ENCODE assay signal across 21 cellular contexts in the genomic region with DNA sequence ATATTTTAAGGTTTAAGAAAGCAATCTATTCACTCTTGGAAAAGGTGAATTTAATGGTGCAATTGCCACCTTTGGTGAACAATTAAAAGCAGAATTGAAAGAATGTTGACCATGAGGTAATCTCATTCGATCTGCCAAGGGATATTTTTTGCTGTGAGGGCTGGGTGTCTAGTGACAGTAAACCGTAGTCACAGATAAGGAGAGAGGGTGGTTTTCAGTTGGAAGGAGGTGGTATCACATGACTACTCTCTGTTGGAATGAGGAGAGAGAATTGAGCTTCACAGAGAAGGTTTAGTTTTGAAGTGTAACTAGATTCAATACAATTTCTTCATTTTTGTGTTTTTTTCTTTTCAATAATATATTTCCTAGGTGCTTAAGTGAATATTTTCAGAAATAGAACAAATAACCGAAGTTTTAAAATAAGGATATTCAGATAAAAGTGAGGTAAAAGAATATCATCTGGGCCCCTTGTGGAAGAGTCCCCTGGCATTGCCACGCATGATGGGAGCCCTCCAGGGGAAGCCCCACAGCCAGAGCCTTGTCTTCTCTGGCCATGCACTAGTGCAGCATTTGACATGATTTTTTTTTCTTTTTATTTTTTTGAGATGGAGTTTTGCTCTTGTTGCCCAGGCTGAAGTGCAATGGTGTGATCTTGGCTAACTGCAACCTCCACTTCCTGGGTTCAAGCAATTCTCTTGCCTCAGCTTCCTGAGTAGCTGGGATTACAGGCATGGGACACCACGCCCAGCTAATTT.
"Had no signal": no experiment of that assay in that cellular context is flagged by ENCODE, and none has a peak within 500 bp of the region (broad histone marks: within the 10 kb centered on the region; RNA-seq: fewer than 3 reads in every experiment).

No MANE protein-coding gene starts in this region.

- H3K36me3 Mint-ChIP-seq: activated naive CD4-positive, alpha-beta T cell treated with anti-CD3 and anti-CD28 coated beads, Interleukin-2, amount 50 U/mL, for 24 hours; naive thymus-derived CD8-positive, alpha-beta T cell; type B pancreatic cell had no signal

- ATAC-seq: activated CD8-positive, alpha-beta T cell treated with anti-CD3 and anti-CD28 coated beads, Interleukin-2, amount 10 ng/mL, durations not matched to agents 7 days and 5 days; naive thymus-derived CD8-positive, alpha-beta T cell; sciatic nerve had no signal

- H3K27ac Mint-ChIP-seq: activated B cell treated with CpG ODN at 0.5 μM for 24 hours; activated CD4-positive, alpha-beta T cell treated with anti-CD3 and anti-CD28 coated beads, Interleukin-2, amount 10 ng/mL, durations not matched to agents 24 days and 14 days; activated CD8-positive, alpha-beta T cell treated with anti-CD3 and anti-CD28 coated beads, Interleukin-2, amount 10 ng/mL, durations not matched to agents 7 days and 5 days; activated naive CD4-positive, alpha-beta T cell treated with anti-CD3 and anti-CD28 coated beads, Interleukin-2, amount 50 U/mL, for 24 hours; naive thymus-derived CD8-positive, alpha-beta T cell; stimulated activated naive CD8-positive, alpha-beta T cell treated with anti-CD3 and anti-CD28 coated beads, Interleukin-15, Interleukin-2, amounts not matched to agents 100 ng/mL and 50 ng/mL, for 24 hours; type B pancreatic cell had no signal

- H3K4me1 ChIP-seq: adrenal gland, esophagus muscularis mucosa, prostate gland, suprapubic skin had no signal

- H3K9me3 Mint-ChIP-seq: activated B cell treated with CpG ODN at 0.5 μM for 24 hours; activated CD4-positive, alpha-beta T cell treated with anti-CD3 and anti-CD28 coated beads, Interleukin-2, amount 10 ng/mL, durations not matched to agents 24 days and 14 days; activated naive CD4-positive, alpha-beta T cell treated with anti-CD3 and anti-CD28 coated beads, Interleukin-2, amount 50 U/mL, for 24 hours; naive thymus-derived CD8-positive, alpha-beta T cell; stimulated activated naive CD8-positive, alpha-beta T cell treated with anti-CD3 and anti-CD28 coated beads, Interleukin-15, Interleukin-2, amounts not matched to agents 100 ng/mL and 50 ng/mL, for 24 hours; type B pancreatic cell had no signal

- H3K27me3 ChIP-seq: adrenal gland, cardiac muscle cell, esophagus muscularis mucosa, suprapubic skin had no signal

- H3K4me3 Mint-ChIP-seq: activated B cell treated with CpG ODN at 0.5 μM for 24 hours; activated CD4-positive, alpha-beta T cell treated with anti-CD3 and anti-CD28 coated beads, Interleukin-2, amount 10 ng/mL, durations not matched to agents 24 days and 14 days; activated CD8-positive, alpha-beta T cell treated with anti-CD3 and anti-CD28 coated beads, Interleukin-2, amount 10 ng/mL, durations not matched to agents 7 days and 5 days; activated naive CD4-positive, alpha-beta T cell treated with anti-CD3 and anti-CD28 coated beads, Interleukin-2, amount 50 U/mL, for 24 hours; naive thymus-derived CD8-positive, alpha-beta T cell; stimulated activated naive CD8-positive, alpha-beta T cell treated with anti-CD3 and anti-CD28 coated beads, Interleukin-15, Interleukin-2, amounts not matched to agents 100 ng/mL and 50 ng/mL, for 24 hours; type B pancreatic cell had no signal

- H3K4me3 ChIP-seq: adrenal gland, cardiac muscle cell, esophagus muscularis mucosa, prostate gland, suprapubic skin had no signal

- H3K9me3 ChIP-seq: adrenal gland, esophagus muscularis mucosa, prostate gland, suprapubic skin had no signal

- H3K36me3 ChIP-seq: adrenal gland, cardiac muscle cell, esophagus muscularis mucosa, prostate gland, suprapubic skin had no signal

- H3K27me3 Mint-ChIP-seq: activated B cell treated with CpG ODN at 0.5 μM for 24 hours; stimulated activated naive CD8-positive, alpha-beta T cell treated with anti-CD3 and anti-CD28 coated beads, Interleukin-15, Interleukin-2, amounts not matched to agents 100 ng/mL and 50 ng/mL, for 24 hours had no signal

- H3K27ac ChIP-seq: adrenal gland, cardiac muscle cell, esophagus muscularis mucosa, prostate gland, suprapubic skin had no signal

- H3K4me1 Mint-ChIP-seq: activated B cell treated with CpG ODN at 0.5 μM for 24 hours; activated CD4-positive, alpha-beta T cell treated with anti-CD3 and anti-CD28 coated beads, Interleukin-2, amount 10 ng/mL, durations not matched to agents 24 days and 14 days; activated naive CD4-positive, alpha-beta T cell treated with anti-CD3 and anti-CD28 coated beads, Interleukin-2, amount 50 U/mL, for 24 hours had no signal

- FAIRE-seq: colon, keratinocyte had no signal

- DNase-seq: activated B cell treated with CpG ODN at 0.5 μM for 24 hours; activated CD4-positive, alpha-beta T cell treated with anti-CD3 and anti-CD28 coated beads, Interleukin-2, amount 10 ng/mL, durations not matched to agents 24 days and 14 days; activated CD8-positive, alpha-beta memory T cell treated with anti-CD3 and anti-CD28 coated beads, Interleukin-2, amount 50 U/mL, for 4 hours; activated CD8-positive, alpha-beta T cell treated with anti-CD3 and anti-CD28 coated beads, Interleukin-2, amount 10 ng/mL, durations not matched to agents 7 days and 5 days; activated effector memory CD4-positive, alpha-beta T cell treated with anti-CD3 and anti-CD28 coated beads, Interleukin-2, amount 50 U/mL, for 16 hours; activated T-cell treated with anti-CD3 and anti-CD28 coated beads, Interleukin-2, amount 50 U/mL, for 48 hours; adrenal gland; mesenchymal stem cell; naive thymus-derived CD8-positive, alpha-beta T cell; occipital lobe; T-helper 1 cell had no signal
